18 cellular contexts compared by ENCODE assay signal in the genomic region with DNA sequence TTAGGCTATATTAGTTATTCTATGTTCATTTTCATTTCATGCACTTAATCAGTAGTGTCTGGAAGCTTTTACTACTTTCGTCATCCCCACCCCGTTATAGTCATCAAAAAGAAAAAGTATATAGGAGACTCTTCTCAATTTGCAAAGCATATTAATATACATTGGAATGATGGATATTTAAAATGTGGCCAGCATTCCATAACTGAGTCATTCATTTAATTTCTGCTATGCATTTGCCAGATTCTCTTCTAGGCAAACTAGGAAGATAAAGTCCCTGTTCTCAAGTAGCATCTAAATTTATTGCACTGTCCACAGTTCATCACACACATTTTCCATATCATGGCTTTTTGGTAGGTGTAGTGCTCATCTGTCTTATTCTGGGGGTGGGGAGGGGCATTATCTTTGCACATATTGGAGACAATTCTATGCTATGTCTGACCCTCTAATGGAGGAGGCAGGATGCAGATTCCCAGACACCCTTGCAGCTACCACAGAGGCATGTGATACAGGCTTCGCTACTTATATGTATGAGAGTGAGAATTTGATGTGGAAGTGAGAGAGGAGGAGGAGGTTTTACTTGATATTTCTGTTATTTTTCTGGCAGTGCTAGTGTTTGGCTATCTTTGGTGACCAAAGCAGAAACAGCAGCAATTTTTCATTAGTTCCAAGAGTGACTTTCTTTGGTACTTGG.
A peak's percentile ranks its signal among the peaks of the same experiment; 100 is the strongest.
DNase-seq lines count a peak whose midpoint lies in the region; TF ChIP-seq lines count a peak whose summit lies in the region.
"Had no signal": no experiment of that assay in that cellular context is flagged by ENCODE, and none has a peak within 500 bp of the region (broad histone marks: within the 10 kb centered on the region; RNA-seq: fewer than 3 reads in every experiment).

No MANE protein-coding gene starts in this region.

- no peak overlapping the region for H3K27ac Mint-ChIP-seq in activated CD4-positive, alpha-beta T cell treated with anti-CD3 and anti-CD28 coated beads, Interleukin-2, amount 10 ng/mL, durations not matched to agents 7 days and 5 days
- H3K27ac Mint-ChIP-seq: B cell; CD4-positive, CD25-positive, alpha-beta regulatory T cell; CD8-positive, alpha-beta T cell had no signal

- H3F3A ChIP-seq in SK-N-SH (replicated peaks; ENCODE audit: insufficient read depth), result no peaks in the 10 kb centered on the region

- H3K36me3 Mint-ChIP-seq in activated CD4-positive, alpha-beta T cell treated with anti-CD3 and anti-CD28 coated beads, Interleukin-2, amount 10 ng/mL, durations not matched to agents 7 days and 5 days (ENCODE audit: low read depth), result no peaks in the 10 kb centered on the region
- H3K36me3 Mint-ChIP-seq: CD4-positive, CD25-positive, alpha-beta regulatory T cell; CD8-positive, alpha-beta T cell had no signal

- peak; percentile 6 for DNase-seq in EL
- DNase-seq in HCEC 1CT, result peak; percentile 6
- DNase-seq in SK-N-SH, result no peak
- DNase-seq in fibroblast of peridontal ligament (ENCODE audit: extremely low read depth), result peak; percentile 14
- no peak for DNase-seq in mucosa of gallbladder (ENCODE audit: low spot score)
- no peak for DNase-seq in activated CD4-positive, alpha-beta T cell treated with anti-CD3 and anti-CD28 coated beads, Interleukin-2, amount 10 ng/mL, durations not matched to agents 7 days and 5 days
- DNase-seq in NCI-H2029 (lab: John Stamatoyannopoulos, UW), result no peak
- DNase-seq in effector CD8-positive, alpha-beta T cell (lab: John Stamatoyannopoulos, UW), result no peak
- DNase-seq: Caco-2; CD4-positive, CD25-positive, alpha-beta regulatory T cell; CD8-positive, alpha-beta T cell; DMS153; DND-41; GM23248; H7 had no signal

- no peak overlapping the region; the same call in 1 of the 2 replicates for H3K4me2 ChIP-seq in SK-N-SH
- H3K4me2 ChIP-seq: BLaER1 had no signal

- H3K27ac ChIP-seq in SK-N-SH (ENCODE audit: low read depth in 2 of 2, low read length in 1 of 2), result no peak overlapping the region
- H3K27ac ChIP-seq: BLaER1, C4-2B, GM23248 had no signal

- no peak for TF ChIP-seq RAD21 in SK-N-SH (IDR thresholded peaks at IDR 0.05; ENCODE audit: low read length)

- H3K4me1 Mint-ChIP-seq in activated CD4-positive, alpha-beta T cell treated with anti-CD3 and anti-CD28 coated beads, Interleukin-2, amount 10 ng/mL, durations not matched to agents 7 days and 5 days, result no peaks in the 10 kb centered on the region
- H3K4me1 Mint-ChIP-seq: B cell; CD4-positive, CD25-positive, alpha-beta regulatory T cell had no signal

- no peaks in the 10 kb centered on the region for H3K9me2 ChIP-seq in SK-N-SH

- no peak for TF ChIP-seq CTCF in SK-N-SH (IDR thresholded peaks at IDR 0.05)

- no peak overlapping the region for H3K9ac ChIP-seq in SK-N-SH
- H3K9ac ChIP-seq: BLaER1, GM23248 had no signal

- no peak overlapping the region for H3K4me3 Mint-ChIP-seq in activated CD4-positive, alpha-beta T cell treated with anti-CD3 and anti-CD28 coated beads, Interleukin-2, amount 10 ng/mL, durations not matched to agents 7 days and 5 days
- H3K4me3 Mint-ChIP-seq: B cell; CD4-positive, CD25-positive, alpha-beta regulatory T cell; CD8-positive, alpha-beta T cell had no signal

- no peaks in the 10 kb centered on the region for H3K36me3 ChIP-seq in SK-N-SH (replicated peaks in 1 of 2; ENCODE audit: control insufficient read depth in 1 of 2, insufficient read depth in 2 of 2, low read length in 1 of 2)
- H3K36me3 ChIP-seq: BLaER1 had no signal

- H3K27me3 ChIP-seq in SK-N-SH (ENCODE audit: insufficient read depth), result no peaks in the 10 kb centered on the region
- H3K27me3 ChIP-seq: BLaER1 had no signal

- 22% methylated on average over 3 of the region's 3 CpGs for WGBS in SK-N-SH (ENCODE audit: low lambda C conversion rate)

- 0 out of 4 replicates have a peak, but pooled peaks of 1 of the 2 experiments have one; percentile 22 for TF ChIP-seq EP300 in SK-N-SH (IDR thresholded peaks at IDR 0.05; ENCODE audit: borderline replicate concordance in 1 of 2, low read depth in 1 of 2, low read length in 1 of 2)

- H4K20me1 ChIP-seq in SK-N-SH (ENCODE audit: insufficient read depth), result no peaks in the 10 kb centered on the region
- H4K20me1 ChIP-seq: BLaER1 had no signal

- H3K79me2 ChIP-seq in SK-N-SH (ENCODE audit: insufficient read depth), result no peaks in the 10 kb centered on the region

- no peak overlapping the region for H2AFZ ChIP-seq in SK-N-SH (ENCODE audit: low read depth)
- H2AFZ ChIP-seq: GM23248 had no signal

- H3K9me3 Mint-ChIP-seq in activated CD4-positive, alpha-beta T cell treated with anti-CD3 and anti-CD28 coated beads, Interleukin-2, amount 10 ng/mL, durations not matched to agents 7 days and 5 days, result no peaks in the 10 kb centered on the region
- H3K9me3 Mint-ChIP-seq: CD4-positive, CD25-positive, alpha-beta regulatory T cell; CD8-positive, alpha-beta T cell had no signal

- CTCF ChIA-PET in SK-N-SH (lab: Yijun Ruan, JAX), result no interaction called here
- CTCF ChIA-PET in activated CD4-positive, alpha-beta T cell treated with anti-CD3 and anti-CD28 coated beads, Interleukin-2, amount 10 ng/mL, durations not matched to agents 7 days and 5 days (lab: Charles Lee), result no interaction called here

- H3K4me3 ChIP-seq in SK-N-SH (ENCODE audit: low read depth in 2 of 2, low read length in 1 of 2), result no peak overlapping the region
- H3K4me3 ChIP-seq: BLaER1, GM23248 had no signal

- POLR2A ChIA-PET in SK-N-SH (lab: Yijun Ruan, JAX), result no interaction called here
- POLR2A ChIA-PET in activated CD4-positive, alpha-beta T cell treated with anti-CD3 and anti-CD28 coated beads, Interleukin-2, amount 10 ng/mL, durations not matched to agents 7 days and 5 days (lab: Charles Lee), result no interaction called here

- H3K9me3 ChIP-seq in SK-N-SH, result no peaks in the 10 kb centered on the region
- H3K9me3 ChIP-seq: BLaER1, Caco-2 had no signal

- peaks cover 15% of the 10 kb centered on the region for H3K27me3 Mint-ChIP-seq in activated CD4-positive, alpha-beta T cell treated with anti-CD3 and anti-CD28 coated beads, Interleukin-2, amount 10 ng/mL, durations not matched to agents 7 days and 5 days

- H3K4me1 ChIP-seq in SK-N-SH (ENCODE audit: control insufficient read depth in 1 of 2, insufficient read depth in 2 of 2, low read depth in 1 of 2, low read length in 1 of 2), result no peaks in the 10 kb centered on the region
- H3K4me1 ChIP-seq: BLaER1, Caco-2 had no signal

TF ChIP-seq in SK-N-SH, 30 proteins besides CTCF, POLR2A, EP300 and RAD21 (continues in another document):
- TF ChIP-seq NRF1 (IDR thresholded peaks at IDR 0.05; ENCODE audit: low read depth, low read length) (no peak), MEF2A (IDR thresholded peaks at IDR 0.05; ENCODE audit: borderline replicate concordance, low read depth) (no peak), YY1 (IDR thresholded peaks at IDR 0.05; ENCODE audit: low read depth) (no peak), JUND (IDR thresholded peaks at IDR 0.05) (0 out of 2 replicates have a peak, but pooled peaks have one; percentile 28), POLR2AphosphoS5 (IDR thresholded peaks at IDR 0.05; ENCODE audit: low read depth, low read length) (no peak), ELF1 (IDR thresholded peaks at IDR 0.05) (no peak), TCF12 (IDR thresholded peaks at IDR 0.05) (peak; percentile 53; the same call in 1 of the 2 replicates), FOSL2 (IDR thresholded peaks at IDR 0.05; ENCODE audit: borderline replicate concordance, low read depth) (peak; percentile 37; the same call in 1 of the 2 replicates), FOXJ3 (CRISPR knock-in tag; IDR thresholded peaks at IDR 0.05) (no peak)
- TF ChIP-seq, protein P1, sequence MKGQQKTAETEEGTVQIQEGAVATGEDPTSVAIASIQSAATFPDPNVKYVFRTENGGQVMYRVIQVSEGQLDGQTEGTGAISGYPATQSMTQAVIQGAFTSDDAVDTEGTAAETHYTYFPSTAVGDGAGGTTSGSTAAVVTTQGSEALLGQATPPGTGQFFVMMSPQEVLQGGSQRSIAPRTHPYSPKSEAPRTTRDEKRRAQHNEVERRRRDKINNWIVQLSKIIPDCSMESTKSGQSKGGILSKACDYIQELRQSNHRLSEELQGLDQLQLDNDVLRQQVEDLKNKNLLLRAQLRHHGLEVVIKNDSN (IDR thresholded peaks at IDR 0.05; ENCODE audit: borderline replicate concordance, low read depth), result no peak
- TF ChIP-seq, protein P2, sequence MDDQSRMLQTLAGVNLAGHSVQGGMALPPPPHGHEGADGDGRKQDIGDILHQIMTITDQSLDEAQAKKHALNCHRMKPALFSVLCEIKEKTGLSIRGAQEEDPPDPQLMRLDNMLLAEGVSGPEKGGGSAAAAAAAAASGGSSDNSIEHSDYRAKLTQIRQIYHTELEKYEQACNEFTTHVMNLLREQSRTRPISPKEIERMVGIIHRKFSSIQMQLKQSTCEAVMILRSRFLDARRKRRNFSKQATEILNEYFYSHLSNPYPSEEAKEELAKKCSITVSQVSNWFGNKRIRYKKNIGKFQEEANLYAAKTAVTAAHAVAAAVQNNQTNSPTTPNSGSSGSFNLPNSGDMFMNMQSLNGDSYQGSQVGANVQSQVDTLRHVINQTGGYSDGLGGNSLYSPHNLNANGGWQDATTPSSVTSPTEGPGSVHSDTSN (IDR thresholded peaks at IDR 0.05), result 0 out of 2 replicates have a peak, but pooled peaks have one; percentile 18
- TF ChIP-seq, protein P3, sequence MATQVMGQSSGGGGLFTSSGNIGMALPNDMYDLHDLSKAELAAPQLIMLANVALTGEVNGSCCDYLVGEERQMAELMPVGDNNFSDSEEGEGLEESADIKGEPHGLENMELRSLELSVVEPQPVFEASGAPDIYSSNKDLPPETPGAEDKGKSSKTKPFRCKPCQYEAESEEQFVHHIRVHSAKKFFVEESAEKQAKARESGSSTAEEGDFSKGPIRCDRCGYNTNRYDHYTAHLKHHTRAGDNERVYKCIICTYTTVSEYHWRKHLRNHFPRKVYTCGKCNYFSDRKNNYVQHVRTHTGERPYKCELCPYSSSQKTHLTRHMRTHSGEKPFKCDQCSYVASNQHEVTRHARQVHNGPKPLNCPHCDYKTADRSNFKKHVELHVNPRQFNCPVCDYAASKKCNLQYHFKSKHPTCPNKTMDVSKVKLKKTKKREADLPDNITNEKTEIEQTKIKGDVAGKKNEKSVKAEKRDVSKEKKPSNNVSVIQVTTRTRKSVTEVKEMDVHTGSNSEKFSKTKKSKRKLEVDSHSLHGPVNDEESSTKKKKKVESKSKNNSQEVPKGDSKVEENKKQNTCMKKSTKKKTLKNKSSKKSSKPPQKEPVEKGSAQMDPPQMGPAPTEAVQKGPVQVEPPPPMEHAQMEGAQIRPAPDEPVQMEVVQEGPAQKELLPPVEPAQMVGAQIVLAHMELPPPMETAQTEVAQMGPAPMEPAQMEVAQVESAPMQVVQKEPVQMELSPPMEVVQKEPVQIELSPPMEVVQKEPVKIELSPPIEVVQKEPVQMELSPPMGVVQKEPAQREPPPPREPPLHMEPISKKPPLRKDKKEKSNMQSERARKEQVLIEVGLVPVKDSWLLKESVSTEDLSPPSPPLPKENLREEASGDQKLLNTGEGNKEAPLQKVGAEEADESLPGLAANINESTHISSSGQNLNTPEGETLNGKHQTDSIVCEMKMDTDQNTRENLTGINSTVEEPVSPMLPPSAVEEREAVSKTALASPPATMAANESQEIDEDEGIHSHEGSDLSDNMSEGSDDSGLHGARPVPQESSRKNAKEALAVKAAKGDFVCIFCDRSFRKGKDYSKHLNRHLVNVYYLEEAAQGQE (IDR thresholded peaks at IDR 0.05; ENCODE audit: low read depth, low read length), result no peak

Comparison
In these comparisons a context has a peak if more than half of its experiments do, and no peak if none do; other contexts are left out.
1. DNase-seq: peak in EL (single experiment), HCEC 1CT (single experiment) and fibroblast of peridontal ligament (single experiment); none in SK-N-SH (single experiment), mucosa of gallbladder (single experiment), activated CD4-positive, alpha-beta T cell treated with anti-CD3 and anti-CD28 coated beads, Interleukin-2, amount 10 ng/mL, durations not matched to agents 7 days and 5 days (single experiment), NCI-H2029 (single experiment) and effector CD8-positive, alpha-beta T cell (single experiment).